Comparison of ENCODE assay signal across 24 cellular contexts in genomic region chr9:123309611-123310010, GRCh38. TPM values are rescaled to one million over a fixed set of nuclear protein-coding genes. Genes with fewer than 3 reads are reported as not detected.
DNase-seq lines count a peak whose midpoint lies in the region; ATAC-seq, FAIRE-seq and TF ChIP-seq lines count a peak whose summit lies in the region.
"Had no signal": no experiment of that assay in that cellular context is flagged by ENCODE, and none has a peak within 500 bp of the region (broad histone marks: within the 10 kb centered on the region; RNA-seq: fewer than 3 reads in every experiment).

No MANE protein-coding gene starts in this region.

- no peaks in the 10 kb centered on the region for H3K79me2 ChIP-seq in HepG2 (ENCODE audit: insufficient read depth, low read length)

- H3K4me1 ChIP-seq in HepG2 (ENCODE audit: insufficient read depth, low read length) (peaks cover 63% of the 10 kb centered on the region), right lobe of liver (peaks cover 0 to 9% (median 3%) of the 10 kb centered on the region in 4 donors), foreskin keratinocyte (no peaks in the 10 kb centered on the region), gastrocnemius medialis (peaks cover 49 to 54% of the 10 kb centered on the region in 2 donors)
- H3K4me1 ChIP-seq in effector memory CD4-positive, alpha-beta T cell (ENCODE audit: control insufficient read depth, insufficient read depth, low read length, poor library complexity, severe bottlenecking), result no peaks in the 10 kb centered on the region
- H3K4me1 ChIP-seq: SJSA1 had no signal

- no peak overlapping the region for H3K4me2 ChIP-seq in HepG2 (ENCODE audit: low read depth, low read length)

- H3K27me3 ChIP-seq in HepG2 (ENCODE audit: control insufficient read depth in 1 of 2, insufficient read depth in 2 of 2, low read length in 2 of 2) (peaks cover 0 to 11% of the 10 kb centered on the region in 2 experiments; a peak in 2 of 5 replicates), right lobe of liver (no peaks in the 10 kb centered on the region), foreskin keratinocyte (peaks cover 2% of the 10 kb centered on the region), gastrocnemius medialis (no peaks in the 10 kb centered on the region)
- no peaks in the 10 kb centered on the region for H3K27me3 ChIP-seq in effector memory CD4-positive, alpha-beta T cell (replicated peaks; ENCODE audit: control insufficient read depth, insufficient read depth, low read length, poor library complexity, severe bottlenecking)
- H3K27me3 ChIP-seq: SJSA1 had no signal

- FAIRE-seq in HepG2 (lab: Jason Lieb, UNC), result peak; percentile 28
- FAIRE-seq: RCC 7860 had no signal

- no peaks in the 10 kb centered on the region for H4K20me1 ChIP-seq in HepG2 (ENCODE audit: insufficient read depth, low read length)

- in situ Hi-C loops in HepG2 (cut with HindIII; ENCODE audit: extremely low pct_ligation_motif_present, low pct_unique_long_range_greater_than_20kb), result no loop called here
- in situ Hi-C loops in gastrocnemius medialis (cut with MboI; ENCODE audit: low sequenced_read_pairs in 4 of 4), result no loop called here

- WGBS in HepG2 (ENCODE audit: low lambda C conversion rate), result 0% methylated on average over 1 of the region's 1 CpG
- 75% methylated on average over 1 of the region's 1 CpG for WGBS in right lobe of liver (ENCODE audit: insufficient coverage, low coverage, low lambda C conversion rate, missing lambda C conversion rate)

- H3K9me3 ChIP-seq in HepG2 (ENCODE audit: low read length), result no peaks in the 10 kb centered on the region
- no peaks in the 10 kb centered on the region for H3K9me3 ChIP-seq in right lobe of liver
- no peaks in the 10 kb centered on the region for H3K9me3 ChIP-seq in gastrocnemius medialis
- no peaks in the 10 kb centered on the region for H3K9me3 ChIP-seq in effector memory CD4-positive, alpha-beta T cell (ENCODE audit: control insufficient read depth, low read length)
- H3K9me3 ChIP-seq: SJSA1 had no signal

- H3K36me3 ChIP-seq in HepG2 (replicated peaks in 1 of 2; ENCODE audit: control insufficient read depth in 1 of 2, insufficient read depth in 2 of 2, low read length in 2 of 2), result no peaks in the 10 kb centered on the region
- H3K36me3 ChIP-seq in right lobe of liver, result no peaks in the 10 kb centered on the region
- no peaks in the 10 kb centered on the region for H3K36me3 ChIP-seq in gastrocnemius medialis
- no peaks in the 10 kb centered on the region for H3K36me3 ChIP-seq in effector memory CD4-positive, alpha-beta T cell (ENCODE audit: control insufficient read depth, insufficient read depth, low read length)
- H3K36me3 ChIP-seq: SJSA1 had no signal

- ATAC-seq in HepG2, result no peak
- ATAC-seq in right lobe of liver, result no peak
- ATAC-seq in foreskin keratinocyte, result peak; percentile 32
- ATAC-seq in gastrocnemius medialis, result peak; percentile 31 to 57
- ATAC-seq: Right ventricle myocardium inferior had no signal

- TF ChIP-seq POLR2A in HepG2 (IDR thresholded peaks at IDR 0.05; ENCODE audit: insufficient read depth in 1 of 2, low read depth in 2 of 2, low read length in 2 of 2), result no peak
- TF ChIP-seq POLR2A in right lobe of liver (IDR thresholded peaks at IDR 0.05), result no peak
- no peak for TF ChIP-seq POLR2A in gastrocnemius medialis (IDR thresholded peaks at IDR 0.05)

- CTCF ChIA-PET in HepG2 (lab: Yijun Ruan, JAX; ENCODE audit: low intra/inter-chr PET ratio, low total read pairs), result no interaction called here

- DNase-seq in HepG2 (ENCODE audit: low spot score) (no peak), right lobe of liver (no peak), amniotic epithelial cell (ENCODE audit: low read depth) (peak; percentile 20), foreskin keratinocyte (peak in 1 of 2 donors; percentile 15), gastrocnemius medialis (no peak), ecto neural progenitor cell (ENCODE audit: low spot score) (no peak), T-helper 9 cell (no peak)
- DNase-seq in effector memory CD4-positive, alpha-beta T cell, result no peak
- DNase-seq: 8988T; CD4-positive, alpha-beta T cell; COR-L47; DMS79; H7; HFFc6; KG1; MV-4-11; NCI-H1105 treated with DMSO at 0.1 percent for 48 hours; NCI-H1694; NCI-H2081; NCI-H2171; NCI-H524 treated with DMSO at 0.1 percent for 48 hours had no signal

- no peak overlapping the region for H3K9ac ChIP-seq in HepG2 (ENCODE audit: insufficient read depth, low read depth, low read length)

- BruUV-seq in HepG2 (replicated peaks; lab: Mats Ljungman, UMichigan), result no TSS peak

- TF ChIP-seq CTCF in HepG2 (CRISPR knock-in tag; IDR thresholded peaks at IDR 0.05) (no peak), right lobe of liver (IDR thresholded peaks at IDR 0.05) (no peak), foreskin keratinocyte (conservative IDR thresholded peaks at IDR 0.05) (no peak), gastrocnemius medialis (IDR thresholded peaks at IDR 0.05 in 4 of 5, conservative IDR thresholded peaks at IDR 0.05 in 1 of 5) (no peak)

- TF ChIP-seq EP300 in HepG2 (IDR thresholded peaks at IDR 0.05; ENCODE audit: low read depth in 2 of 2, low read length in 2 of 2) (no peak), HepG2 (CRISPR knock-in tag; IDR thresholded peaks at IDR 0.05; ENCODE audit: borderline replicate concordance) (no peak)

- H3K4me3 ChIP-seq in HepG2 (replicated peaks in 1 of 3; ENCODE audit: insufficient read depth in 1 of 3, low read depth in 2 of 3, low read length in 3 of 3) (no peak overlapping the region), right lobe of liver (no peak overlapping the region), gastrocnemius medialis (no peak overlapping the region)
- H3K4me3 ChIP-seq in effector memory CD4-positive, alpha-beta T cell (ENCODE audit: insufficient read depth, low read depth, low read length, poor library complexity, severe bottlenecking), result no peak overlapping the region
- H3K4me3 ChIP-seq: SJSA1 had no signal

- H3K27ac ChIP-seq in HepG2 (ENCODE audit: extremely low read length, insufficient read depth, low read length) (no peak overlapping the region), right lobe of liver (no peak overlapping the region), foreskin keratinocyte (no peak overlapping the region), gastrocnemius medialis (peak overlapping the region in 2 of 4 donors; percentile 30 to 86)
- H3K27ac ChIP-seq in effector memory CD4-positive, alpha-beta T cell (ENCODE audit: insufficient read depth, low read length, poor library complexity, severe bottlenecking), result no peak overlapping the region
- H3K27ac ChIP-seq: SJSA1 had no signal

- no peak overlapping the region for H2AFZ ChIP-seq in HepG2 (ENCODE audit: low read length)

- intact Hi-C loops in HepG2 (cut with micrococcal nuclease; ENCODE audit: unreplicated experiment) (no loop called here), right lobe of liver (cut with DNase I) (no loop called here), gastrocnemius medialis (cut with DNase I; ENCODE audit: low total_unique reads) (no loop called here)

- POLR2A ChIA-PET in HepG2 (lab: Yijun Ruan, JAX), result no interaction called here

- no peak for TF ChIP-seq RAD21 in HepG2 (CRISPR knock-in tag; IDR thresholded peaks at IDR 0.05)

RNA-seq across cellular contexts. Expression of gene STRBP, which starts 41.2 kb away (rescaled TPM):
- total RNA-seq in HepG2 (2016; rRNA removed; fragmentation: Illumina TruSeq; extraction: Trizol) (38.5 and 46.1 TPM in 2 replicates), right lobe of liver (10 to 100 TPM in 1 of 6 experiments, 1 to 10 TPM in 5; 5.3 to 10.2 (median 8.3) TPM), foreskin keratinocyte (14.4 and 14.6 TPM in 2 replicates), gastrocnemius medialis (10 to 100 TPM in 2 of 4 donors, 1 to 10 TPM in 2; 5.0 to 25.0 (median 13.2) TPM)
- 27.5 and 31.8 TPM in 2 replicates for total RNA-seq in HepG2 (2016; cell fraction: cytosol; rRNA removed; fragmentation: Illumina TruSeq; extraction: Trizol; ENCODE audit: low read depth)
- total RNA-seq in HepG2 (2016; cell fraction: insoluble cytoplasmic fraction; rRNA removed; fragmentation: Illumina TruSeq; extraction: Trizol), result 37.6 and 46.6 TPM in 2 replicates
- total RNA-seq in HepG2 (2016; cell fraction: membrane; rRNA removed; fragmentation: Illumina TruSeq; extraction: Trizol), result 52.4 and 62.5 TPM in 2 replicates
- 36.3 and 39.1 TPM in 2 replicates for total RNA-seq in HepG2 (2016; cell fraction: nucleus; rRNA removed; fragmentation: Illumina TruSeq; extraction: Trizol)
- polyA plus RNA-seq in HepG2 (2011; rRNA removed) (12.4 and 14.5 TPM in 2 replicates), foreskin keratinocyte (6.2 and 6.8 TPM in 2 replicates)
- polyA plus RNA-seq in HepG2 (2011; cell fraction: cytosol; rRNA removed), result 6.8 and 8.8 TPM in 2 replicates
- 5.9 and 6.5 TPM in 2 replicates for polyA plus RNA-seq in HepG2 (2011; cell fraction: nucleus; rRNA removed)
- polyA plus RNA-seq in HepG2 (2012), result 19.9 and 21.4 TPM in 2 replicates
- 22.1 and 23.5 TPM in 2 replicates for polyA plus RNA-seq in HepG2 (2016; cell fraction: cytosol; fragmentation: Illumina TruSeq; extraction: Trizol; ENCODE audit: low read depth)
- 42.0 and 44.1 TPM in 2 replicates for polyA plus RNA-seq in HepG2 (2016; cell fraction: insoluble cytoplasmic fraction; fragmentation: Illumina TruSeq; extraction: Trizol; ENCODE audit: low read depth)
- 36.4 and 38.7 TPM in 2 replicates for polyA plus RNA-seq in HepG2 (2016; cell fraction: membrane; fragmentation: Illumina TruSeq; extraction: Trizol; ENCODE audit: low read depth)
- polyA plus RNA-seq in HepG2 (2016; cell fraction: nucleus; fragmentation: Illumina TruSeq; extraction: Trizol; ENCODE audit: insufficient read depth, low read depth), result 28.7 and 36.9 TPM in 2 replicates
- polyA minus RNA-seq in HepG2 (2011; rRNA and poly(A)+ RNA removed; ENCODE audit: low replicate concordance), result 17.6 and 26.8 TPM in 2 replicates
- polyA minus RNA-seq in HepG2 (2011; cell fraction: cytosol; rRNA and poly(A)+ RNA removed), result 11.6 and 11.7 TPM in 2 replicates
- 30.8 and 31.4 TPM in 2 replicates for polyA minus RNA-seq in HepG2 (2011; cell fraction: nucleus; rRNA and poly(A)+ RNA removed)

RNA-seq across cellular contexts. Expression of gene CRB2, which starts 46.4 kb away (rescaled TPM):
- total RNA-seq in HepG2 (2016; rRNA removed; fragmentation: Illumina TruSeq; extraction: Trizol), result 0.14 and 0.29 TPM in 2 replicates
- total RNA-seq in HepG2 (2016; cell fraction: cytosol; rRNA removed; fragmentation: Illumina TruSeq; extraction: Trizol; ENCODE audit: low read depth), result not detected in 2 replicates
- 0.09 and 0.28 TPM in 2 replicates for total RNA-seq in HepG2 (2016; cell fraction: insoluble cytoplasmic fraction; rRNA removed; fragmentation: Illumina TruSeq; extraction: Trizol)
- 0.03 and 0.12 TPM in 2 replicates for total RNA-seq in HepG2 (2016; cell fraction: membrane; rRNA removed; fragmentation: Illumina TruSeq; extraction: Trizol)
- 0.28 and 0.37 TPM in 2 replicates for total RNA-seq in HepG2 (2016; cell fraction: nucleus; rRNA removed; fragmentation: Illumina TruSeq; extraction: Trizol)
- 0.01 and 0.07 TPM in 2 replicates for polyA plus RNA-seq in HepG2 (2011; rRNA removed)
- polyA plus RNA-seq in HepG2 (2011; cell fraction: cytosol; rRNA removed), result 0.01 TPM in 1 of 2 replicates, not detected in the other
- polyA plus RNA-seq in HepG2 (2011; cell fraction: nucleus; rRNA removed), result 0.11 and 0.16 TPM in 2 replicates
- polyA plus RNA-seq in HepG2 (2012), result 0.05 and 0.12 TPM in 2 replicates
- 0.03 TPM in 1 of 2 replicates, not detected in the other for polyA plus RNA-seq in HepG2 (2016; cell fraction: cytosol; fragmentation: Illumina TruSeq; extraction: Trizol; ENCODE audit: low read depth)
- polyA plus RNA-seq in HepG2 (2016; cell fraction: insoluble cytoplasmic fraction; fragmentation: Illumina TruSeq; extraction: Trizol; ENCODE audit: low read depth), result 0.05 and 0.12 TPM in 2 replicates
- polyA plus RNA-seq in HepG2 (2016; cell fraction: membrane; fragmentation: Illumina TruSeq; extraction: Trizol; ENCODE audit: low read depth), result 0.05 and 0.07 TPM in 2 replicates
- 0.37 and 0.41 TPM in 2 replicates for polyA plus RNA-seq in HepG2 (2016; cell fraction: nucleus; fragmentation: Illumina TruSeq; extraction: Trizol; ENCODE audit: insufficient read depth, low read depth)
- 0.05 and 0.50 TPM in 2 replicates for polyA minus RNA-seq in HepG2 (2011; rRNA and poly(A)+ RNA removed; ENCODE audit: low replicate concordance)
- not detected in 2 replicates for polyA minus RNA-seq in HepG2 (2011; cell fraction: cytosol; rRNA and poly(A)+ RNA removed)
- polyA minus RNA-seq in HepG2 (2011; cell fraction: nucleus; rRNA and poly(A)+ RNA removed), result 0.12 and 0.13 TPM in 2 replicates
- not detected for total RNA-seq in right lobe of liver
- total RNA-seq in foreskin keratinocyte, result not detected in 2 replicates
- polyA plus RNA-seq in foreskin keratinocyte, result not detected in 2 replicates
- not detected for total RNA-seq in gastrocnemius medialis
- total RNA-seq: CD4-positive, alpha-beta T cell; HFFc6; SJSA1 had no signal

Comparison
In these comparisons a context has a peak if more than half of its experiments do, and no peak if none do; other contexts are left out.
1. ATAC-seq: peak in foreskin keratinocyte (single experiment) and gastrocnemius medialis (2 of 2); none in HepG2 (single experiment) and right lobe of liver (0 of 4).